In the genomic region with DNA sequence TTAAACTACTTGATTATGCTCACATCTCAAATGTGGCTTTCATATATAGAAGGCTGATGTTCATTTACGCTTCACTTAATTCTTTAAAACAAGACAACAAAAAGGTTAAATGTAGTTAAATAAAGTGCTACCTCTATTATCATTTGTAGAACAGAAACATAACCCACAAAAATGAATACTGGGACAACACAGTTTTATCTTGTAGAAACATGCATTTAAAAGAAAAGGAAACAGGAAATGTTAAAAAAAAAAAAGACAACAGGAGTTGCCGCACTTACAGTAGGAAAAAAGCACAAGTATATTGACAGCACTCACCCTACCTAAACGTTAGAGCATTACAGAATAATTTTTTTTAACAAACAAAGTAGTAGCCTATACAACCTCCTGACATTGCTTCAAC, we compare ENCODE assay signal across 1 cellular context.
TF ChIP-seq lines count a peak whose summit lies in the region.

No MANE protein-coding gene starts in this region.

TF ChIP-seq in K562, 482 proteins besides CTCF, POLR2A, EP300 and RAD21:
- no peak for TF ChIP-seq CCNT2 (IDR thresholded peaks at IDR 0.05; ENCODE audit: borderline replicate concordance, extremely low read depth, insufficient read length, low read depth, low read length)
- 0 out of 4 replicates have a peak, but pooled peaks of 1 of the 2 experiments have one; percentile 17 for TF ChIP-seq FOXK2 (conservative IDR thresholded peaks at IDR 0.05 in 1 of 2, IDR thresholded peaks at IDR 0.05 in 1 of 2; ENCODE audit: low read depth in 2 of 2)
- TF ChIP-seq TCF3 (CRISPR knock-in tag; IDR thresholded peaks at IDR 0.05) = peak; percentile 41; the same call in 1 of the 2 replicates
- peak; percentile 41; the same call in 1 of the 2 replicates for TF ChIP-seq ARID1B (IDR thresholded peaks at IDR 0.05)
- peak; percentile 38; the same call in 1 of the 2 replicates for TF ChIP-seq CBFA2T3 (IDR thresholded peaks at IDR 0.05)
- peak; percentile 28; the same call in 1 of the 2 replicates for TF ChIP-seq ZNF384 (IDR thresholded peaks at IDR 0.05; ENCODE audit: low read depth, low read length)
